ENCODE assay signal across 32 cellular contexts in the genomic region with DNA sequence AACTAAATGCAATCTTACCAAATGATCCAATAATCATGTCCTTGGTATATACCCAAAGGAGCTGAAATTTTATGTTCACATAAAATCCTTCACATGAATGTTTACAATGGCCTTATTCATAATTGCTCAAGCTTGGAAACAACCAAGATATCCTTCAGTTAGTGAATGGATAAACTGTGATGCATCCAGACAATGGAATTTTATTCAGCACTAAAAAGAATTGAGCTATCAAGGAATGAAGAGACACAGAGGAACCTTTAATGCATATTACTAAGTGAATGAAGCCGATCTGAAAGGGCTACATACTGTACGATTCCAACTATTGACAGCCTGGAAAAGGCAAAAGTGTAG.
"Had no signal": no experiment of that assay in that cellular context is flagged by ENCODE, and none has a peak within 500 bp of the region (broad histone marks: within the 10 kb centered on the region; RNA-seq: fewer than 3 reads in every experiment).

No MANE protein-coding gene starts in this region.

- DNase-seq: activated CD4-positive, alpha-beta T cell treated with anti-CD3 and anti-CD28 coated beads, Interleukin-2, amount 10 ng/mL, durations not matched to agents 24 days and 14 days; activated CD4-positive, alpha-beta T cell treated with anti-CD3 and anti-CD28 coated beads, Interleukin-2, amount 50 U/mL, for 4 hours; activated CD8-positive, alpha-beta T cell treated with anti-CD3 and anti-CD28 coated beads for 36 hours; activated gamma-delta T cell treated with Interleukin-2 at 50 U/mL for 16 hours; activated naive CD4-positive, alpha-beta T cell treated with anti-CD3 and anti-CD28 coated beads for 36 hours; activated T-cell treated with anti-CD3 and anti-CD28 coated beads, Interleukin-2, amount 50 U/mL, for 1 hour; activated T-cell treated with anti-CD3 and anti-CD28 coated beads, Interleukin-2, amount 50 U/mL, for 72 hours; adrenal gland; caudate nucleus; Kasumi-1; KBM-7; MG63; NCI-H1048; NCI-H1105 treated with DMSO at 0.1 percent for 48 hours; NCI-H1436; NCI-H1694; NCI-H1930; NCI-H2081 treated with DMSO at 0.1 percent for 48 hours; NCI-H345; Peyer's patch; RPMI8226; SHP77 treated with DMSO at 0.1 percent for 48 hours; SW 1271; T-helper 1 cell; T-helper 2 cell; T-helper 9 cell had no signal

- H3K27ac Mint-ChIP-seq: activated CD4-positive, alpha-beta T cell treated with anti-CD3 and anti-CD28 coated beads, Interleukin-2, amount 10 ng/mL, durations not matched to agents 24 days and 14 days; activated CD8-positive, alpha-beta T cell treated with anti-CD3 and anti-CD28 coated beads for 36 hours; activated naive CD4-positive, alpha-beta T cell treated with anti-CD3 and anti-CD28 coated beads for 36 hours; activated naive CD4-positive, alpha-beta T cell treated with anti-CD3 and anti-CD28 coated beads, Interleukin-2, amount 50 U/mL, for 72 hours; activated T-cell treated with anti-CD3 and anti-CD28 coated beads, Interleukin-2, amount 50 U/mL, for 72 hours; activated T-helper 2 cell treated with anti-CD3 and anti-CD28 coated beads, Interferon-gamma antibody, Interleukin-2, Interleukin-4, amounts not matched to agents 10 μg/mL and 5 μg/mL and 100 μg/mL, durations not matched to agents 14 hours and 24 hours and 36 hours; brain had no signal

- H3K4me1 ChIP-seq: adrenal gland, Peyer's patch, SJSA1 had no signal

- H3K36me3 Mint-ChIP-seq: brain had no signal

- H3K27me3 Mint-ChIP-seq: brain had no signal

- H3K4me3 Mint-ChIP-seq: activated CD4-positive, alpha-beta T cell treated with anti-CD3 and anti-CD28 coated beads, Interleukin-2, amount 10 ng/mL, durations not matched to agents 24 days and 14 days; activated CD8-positive, alpha-beta T cell treated with anti-CD3 and anti-CD28 coated beads for 36 hours; activated naive CD4-positive, alpha-beta T cell treated with anti-CD3 and anti-CD28 coated beads for 36 hours; activated T-cell treated with anti-CD3 and anti-CD28 coated beads, Interleukin-2, amount 50 U/mL, for 72 hours; brain had no signal

- ATAC-seq: activated T-cell treated with anti-CD3 and anti-CD28 coated beads, Interleukin-2, amount 50 U/mL, for 72 hours; SK-N-SH treated with all-trans-retinoic acid at 6 μM for 48 hours had no signal

- H3K36me3 ChIP-seq: adrenal gland, MG63, Peyer's patch, SJSA1 had no signal

- H3K9me3 ChIP-seq: adrenal gland, MG63, Peyer's patch, SJSA1 had no signal

- H3K27me3 ChIP-seq: adrenal gland, Peyer's patch, SJSA1 had no signal

- FAIRE-seq: bronchial epithelial cell had no signal

- H3K27ac ChIP-seq: adrenal gland, Peyer's patch, SJSA1 had no signal

- H3K4me3 ChIP-seq: adrenal gland, MG63, Peyer's patch, SJSA1 had no signal
